Comparison of ENCODE assay signal across 9 cellular contexts in genomic region chr22:38923463-38924196, GRCh38. TPM values are rescaled to one million over a fixed set of nuclear protein-coding genes. Genes with fewer than 3 reads are reported as not detected.
A peak's percentile ranks its signal among the peaks of the same experiment; 100 is the strongest.
DNase-seq lines count a peak whose midpoint lies in the region; ATAC-seq and TF ChIP-seq lines count a peak whose summit lies in the region.
"Had no signal": no experiment of that assay in that cellular context is flagged by ENCODE, and none has a peak within 500 bp of the region (broad histone marks: within the 10 kb centered on the region; RNA-seq: fewer than 3 reads in every experiment).

No MANE protein-coding gene starts in this region.

- WGBS in upper lobe of left lung, 2 donors: 29 to 42% methylated on average over 9 of the region's 9 CpGs

- no peak overlapping the region for H3K4me3 ChIP-seq in colonic mucosa
- peak overlapping the region; percentile 17 for H3K4me3 ChIP-seq in lower lobe of right lung
- peak overlapping the region in 1 of 4 donors; percentile 2 for H3K4me3 ChIP-seq in upper lobe of left lung
- H3K4me3 ChIP-seq: skin epidermis had no signal

- H3K36me3 ChIP-seq in colonic mucosa: no peaks in the 10 kb centered on the region
- H3K36me3 ChIP-seq in lower lobe of right lung: no peaks in the 10 kb centered on the region
- no peaks in the 10 kb centered on the region for H3K36me3 ChIP-seq in upper lobe of left lung

- H3K27me3 ChIP-seq in colonic mucosa (no peaks in the 10 kb centered on the region), lower lobe of right lung (ENCODE audit: low read depth) (peaks cover 8% of the 10 kb centered on the region), upper lobe of left lung (no peaks in the 10 kb centered on the region)

- no peaks in the 10 kb centered on the region for H3K9me3 Mint-ChIP-seq in activated CD8-positive, alpha-beta T cell treated with anti-CD3 and anti-CD28 coated beads, Interleukin-2, amount 10 ng/mL, durations not matched to agents 7 days and 5 days (ENCODE audit: insufficient read depth)

- POLR2A ChIA-PET in activated CD8-positive, alpha-beta T cell treated with anti-CD3 and anti-CD28 coated beads, Interleukin-2, amount 10 ng/mL, durations not matched to agents 7 days and 5 days (lab: Charles Lee): no interaction called here

- peak overlapping the region in 1 of 2 donors; percentile 91 for H3K9ac ChIP-seq in colonic mucosa (ENCODE audit: low read depth in 2 of 2, low read length in 2 of 2)

- no peaks in the 10 kb centered on the region for H3K36me3 Mint-ChIP-seq in activated CD8-positive, alpha-beta T cell treated with anti-CD3 and anti-CD28 coated beads, Interleukin-2, amount 10 ng/mL, durations not matched to agents 7 days and 5 days (ENCODE audit: low read depth)

- no peak overlapping the region for H3K27ac Mint-ChIP-seq in activated CD8-positive, alpha-beta T cell treated with anti-CD3 and anti-CD28 coated beads, Interleukin-2, amount 10 ng/mL, durations not matched to agents 7 days and 5 days

- peaks cover 36% of the 10 kb centered on the region for H3K27me3 Mint-ChIP-seq in activated CD8-positive, alpha-beta T cell treated with anti-CD3 and anti-CD28 coated beads, Interleukin-2, amount 10 ng/mL, durations not matched to agents 7 days and 5 days (ENCODE audit: low read depth)

- ATAC-seq in lower lobe of right lung: peak; percentile 84 to 87
- peak; percentile 87 to 94 for ATAC-seq in upper lobe of left lung (ENCODE audit: low FRiP score in 2 of 2)
- ATAC-seq in GM18868 (IDR thresholded peaks at IDR 0.05; ENCODE audit: unreplicated experiment): no peak
- ATAC-seq in activated CD8-positive, alpha-beta T cell treated with anti-CD3 and anti-CD28 coated beads, Interleukin-2, amount 10 ng/mL, durations not matched to agents 7 days and 5 days: no peak

- peaks cover 3% of the 10 kb centered on the region for H3K4me1 Mint-ChIP-seq in activated CD8-positive, alpha-beta T cell treated with anti-CD3 and anti-CD28 coated beads, Interleukin-2, amount 10 ng/mL, durations not matched to agents 7 days and 5 days (ENCODE audit: low read depth)

- DNase-seq in GM04504 (ENCODE audit: low read depth) (peak; percentile 35), NCI-H510A treated with DMSO at 0.1 percent for 48 hours (lab: John Stamatoyannopoulos, UW) (peak; percentile 87), colonic mucosa (peak; percentile 83), lower lobe of right lung (peak; percentile 64), upper lobe of left lung (peak in 1 of 2 donors; percentile 84), SKM-1 treated with dmso at 0.1 percent for 144 hours (lab: John Stamatoyannopoulos, UW; ENCODE audit: unreplicated experiment) (no peak)
- no peak for DNase-seq in activated CD8-positive, alpha-beta T cell treated with anti-CD3 and anti-CD28 coated beads, Interleukin-2, amount 10 ng/mL, durations not matched to agents 7 days and 5 days

- H3K9me3 ChIP-seq in colonic mucosa (no peaks in the 10 kb centered on the region), lower lobe of right lung (no peaks in the 10 kb centered on the region), upper lobe of left lung (no peaks in the 10 kb centered on the region)

- intact Hi-C loops in colonic mucosa (cut with DNase I): loop anchor here (5.0 kb wide), 1 partner anchor 51 kb away; the partner anchor contains the start of gene CBX6
- intact Hi-C loops in lower lobe of right lung (cut with DNase I): no loop called here

- peaks cover 12% of the 10 kb centered on the region for H3K4me1 ChIP-seq in colonic mucosa
- H3K4me1 ChIP-seq in lower lobe of right lung: peaks cover 49% of the 10 kb centered on the region
- peaks cover 14 to 38% (median 31%) of the 10 kb centered on the region in 4 donors for H3K4me1 ChIP-seq in upper lobe of left lung

- peak in 1 of 4 donors; percentile 56 for TF ChIP-seq POLR2A in upper lobe of left lung (IDR thresholded peaks at IDR 0.05)

- TF ChIP-seq EP300 in upper lobe of left lung (IDR thresholded peaks at IDR 0.05): no peak

- H3K4me3 Mint-ChIP-seq in activated CD8-positive, alpha-beta T cell treated with anti-CD3 and anti-CD28 coated beads, Interleukin-2, amount 10 ng/mL, durations not matched to agents 7 days and 5 days: no peak overlapping the region

- TF ChIP-seq CTCF in colonic mucosa (IDR thresholded peaks at IDR 0.05) (no peak), lower lobe of right lung (IDR thresholded peaks at IDR 0.05) (peak; percentile 27), upper lobe of left lung (IDR thresholded peaks at IDR 0.05) (peak in 1 of 6 experiments; percentile 26)

- CTCF ChIA-PET in activated CD8-positive, alpha-beta T cell treated with anti-CD3 and anti-CD28 coated beads, Interleukin-2, amount 10 ng/mL, durations not matched to agents 7 days and 5 days (lab: Charles Lee): no interaction called here

- H3K27ac ChIP-seq in colonic mucosa: peak overlapping the region; percentile 94
- peak overlapping the region; percentile 70 for H3K27ac ChIP-seq in lower lobe of right lung
- H3K27ac ChIP-seq in upper lobe of left lung: peak overlapping the region; percentile 35 to 88 (median 78)

RNA-seq across cellular contexts. Expression of gene APOBEC3A, which starts 33.8 kb away (rescaled TPM):
- total RNA-seq in colonic mucosa: 1 to 10 TPM in 1 of 2 donors, not detected in 1; 1.4 TPM
- total RNA-seq in lower lobe of right lung: 14.2 TPM
- total RNA-seq in upper lobe of left lung: 10 to 100 TPM in 3 of 6 donors, 1 to 10 TPM in 3; 3.0 to 27.3 (median 8.3) TPM
- not detected for total RNA-seq in activated CD8-positive, alpha-beta T cell treated with anti-CD3 and anti-CD28 coated beads, Interleukin-2, amount 10 ng/mL, durations not matched to agents 7 days and 5 days

RNA-seq across cellular contexts. Expression of gene CBX6, which starts 51.6 kb away (rescaled TPM):
- total RNA-seq in colonic mucosa: 10 to 100 TPM in 1 of 2 donors, 1 to 10 TPM in 1; 9.2 to 14.5 TPM
- 54.7 TPM for total RNA-seq in lower lobe of right lung
- 10 to 100 TPM; 30.4 to 74.9 (median 45.4) TPM for total RNA-seq in upper lobe of left lung
- 10 to 100 TPM; 61.4 to 61.8 TPM for total RNA-seq in activated CD8-positive, alpha-beta T cell treated with anti-CD3 and anti-CD28 coated beads, Interleukin-2, amount 10 ng/mL, durations not matched to agents 7 days and 5 days

RNA-seq across cellular contexts. Expression of gene APOBEC3B, which starts 58.5 kb away (rescaled TPM):
- total RNA-seq in colonic mucosa (10 to 100 TPM in 1 of 2 donors, 1 to 10 TPM in 1; 9.3 to 18.9 TPM), lower lobe of right lung (1.0 TPM), upper lobe of left lung (1 to 10 TPM in 3 of 6 donors, under 1 TPM in 1, not detected in 2; 0.89 to 5.8 (median 1.5) TPM)
- 10 to 100 TPM; 12.1 to 13.3 TPM for total RNA-seq in activated CD8-positive, alpha-beta T cell treated with anti-CD3 and anti-CD28 coated beads, Interleukin-2, amount 10 ng/mL, durations not matched to agents 7 days and 5 days

Comparison
In these comparisons a context has a peak if more than half of its experiments do, and no peak if none do; other contexts are left out.
1. DNase-seq: peak in GM04504 (single experiment), NCI-H510A treated with DMSO at 0.1 percent for 48 hours (single experiment), colonic mucosa (single experiment) and lower lobe of right lung (single experiment); none in activated CD8-positive, alpha-beta T cell treated with anti-CD3 and anti-CD28 coated beads, Interleukin-2, amount 10 ng/mL, durations not matched to agents 7 days and 5 days (single experiment) and SKM-1 treated with dmso at 0.1 percent for 144 hours (single experiment).
2. ATAC-seq: peak in lower lobe of right lung (2 of 2) and upper lobe of left lung (2 of 2); none in GM18868 (single experiment) and activated CD8-positive, alpha-beta T cell treated with anti-CD3 and anti-CD28 coated beads, Interleukin-2, amount 10 ng/mL, durations not matched to agents 7 days and 5 days (single experiment).
3. Peak in every context shown above with its lines, with median percentiles within 50 percentile points of each other: H3K27ac ChIP-seq.